Comparison of ENCODE assay signal across 15 cellular contexts in the genomic region with DNA sequence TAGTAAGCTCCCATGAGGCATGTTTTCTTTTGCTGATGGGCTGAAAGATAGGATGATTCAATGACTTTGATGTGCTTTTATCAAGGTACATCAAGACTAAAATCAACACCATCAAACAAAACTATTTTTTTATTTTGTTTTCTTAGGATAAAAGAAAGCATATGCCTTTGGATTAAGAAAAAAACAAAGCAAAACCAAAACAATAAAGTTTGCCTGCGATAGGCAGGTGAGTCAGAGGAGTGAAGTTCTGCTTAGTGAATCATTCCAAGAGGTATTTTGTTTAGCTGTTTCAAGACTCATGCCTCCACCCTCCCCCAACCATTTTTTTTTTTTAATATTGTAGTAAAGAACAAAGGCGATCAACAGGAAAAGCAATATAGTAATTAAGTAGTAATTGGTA.
DNase-seq lines count a peak whose midpoint lies in the region; ATAC-seq and TF ChIP-seq lines count a peak whose summit lies in the region.
"Had no signal": no experiment of that assay in that cellular context is flagged by ENCODE, and none has a peak within 500 bp of the region (broad histone marks: within the 10 kb centered on the region; RNA-seq: fewer than 3 reads in every experiment).

No MANE protein-coding gene starts in this region.

- 28% methylated on average over 2 of the region's 2 CpGs for WGBS in right lobe of liver (ENCODE audit: insufficient coverage, low coverage, low lambda C conversion rate, missing lambda C conversion rate)

- H3K4me1 ChIP-seq in right lobe of liver = peaks cover 0 to 8% (median 0%) of the 10 kb centered on the region in 4 donors

- H3K4me1 Mint-ChIP-seq in naive thymus-derived CD8-positive, alpha-beta T cell = no peaks in the 10 kb centered on the region
- H3K4me1 Mint-ChIP-seq: activated naive CD8-positive, alpha-beta T cell treated with anti-CD3 and anti-CD28 coated beads, Interleukin-2, amount 10 ng/mL, durations not matched to agents 7 days and 5 days; CD4-positive, alpha-beta memory T cell had no signal

- POLR2A ChIA-PET in naive thymus-derived CD8-positive, alpha-beta T cell (lab: Charles Lee) = no interaction called here

- peaks cover 0 to 3% (median 0%) of the 10 kb centered on the region in 9 donors for H3K9me3 Mint-ChIP-seq in naive thymus-derived CD8-positive, alpha-beta T cell
- H3K9me3 Mint-ChIP-seq: activated naive CD8-positive, alpha-beta T cell treated with anti-CD3 and anti-CD28 coated beads, Interleukin-2, amount 10 ng/mL, durations not matched to agents 7 days and 5 days; CD4-positive, alpha-beta memory T cell had no signal

- intact Hi-C loops in right lobe of liver (cut with DNase I) = no loop called here

- H3K27me3 ChIP-seq in brain microvascular endothelial cell (replicated peaks) (no peaks in the 10 kb centered on the region), right lobe of liver (no peaks in the 10 kb centered on the region)

- H3K27ac Mint-ChIP-seq in naive thymus-derived CD8-positive, alpha-beta T cell = no peak overlapping the region
- H3K27ac Mint-ChIP-seq: activated naive CD8-positive, alpha-beta T cell treated with anti-CD3 and anti-CD28 coated beads, Interleukin-2, amount 10 ng/mL, durations not matched to agents 7 days and 5 days; CD4-positive, alpha-beta memory T cell; effector memory CD8-positive, alpha-beta T cell had no signal

- ATAC-seq in right lobe of liver (peak; percentile 66 to 83 (median 68)), HG03354 (IDR thresholded peaks at IDR 0.05; ENCODE audit: poor library complexity, severe bottlenecking, unreplicated experiment) (no peak)
- no peak for ATAC-seq in naive thymus-derived CD8-positive, alpha-beta T cell
- ATAC-seq: effector memory CD8-positive, alpha-beta T cell had no signal

- no peak for TF ChIP-seq POLR2A in right lobe of liver (IDR thresholded peaks at IDR 0.05)

- in situ Hi-C loops in brain microvascular endothelial cell (cut with HindIII; ENCODE audit: low pct_ligation_motif_present, low sequenced_read_pairs) = no loop called here

- no peak for TF ChIP-seq CTCF in brain microvascular endothelial cell (IDR thresholded peaks at IDR 0.05; ENCODE audit: low read depth, low read length, missing control alignments)
- TF ChIP-seq CTCF in right lobe of liver (IDR thresholded peaks at IDR 0.05) = no peak

- no peak overlapping the region for H3K4me3 Mint-ChIP-seq in naive thymus-derived CD8-positive, alpha-beta T cell
- H3K4me3 Mint-ChIP-seq: activated naive CD8-positive, alpha-beta T cell treated with anti-CD3 and anti-CD28 coated beads, Interleukin-2, amount 10 ng/mL, durations not matched to agents 7 days and 5 days; CD4-positive, alpha-beta memory T cell; effector memory CD8-positive, alpha-beta T cell had no signal

- no peaks in the 10 kb centered on the region for H3K9me3 ChIP-seq in right lobe of liver

- no peaks in the 10 kb centered on the region for H3K36me3 Mint-ChIP-seq in naive thymus-derived CD8-positive, alpha-beta T cell
- H3K36me3 Mint-ChIP-seq: activated naive CD8-positive, alpha-beta T cell treated with anti-CD3 and anti-CD28 coated beads, Interleukin-2, amount 10 ng/mL, durations not matched to agents 7 days and 5 days; CD4-positive, alpha-beta memory T cell had no signal

- peaks cover 0 to 6% (median 0%) of the 10 kb centered on the region in 5 donors for H3K27me3 Mint-ChIP-seq in naive thymus-derived CD8-positive, alpha-beta T cell
- H3K27me3 Mint-ChIP-seq: activated naive CD8-positive, alpha-beta T cell treated with anti-CD3 and anti-CD28 coated beads, Interleukin-2, amount 10 ng/mL, durations not matched to agents 7 days and 5 days; CD4-positive, alpha-beta memory T cell; effector memory CD8-positive, alpha-beta T cell had no signal

- H3K27ac ChIP-seq in brain microvascular endothelial cell (no peak overlapping the region), right lobe of liver (peak overlapping the region; percentile 7 to 66 (median 51))

- no peaks in the 10 kb centered on the region for H3K36me3 ChIP-seq in brain microvascular endothelial cell (replicated peaks)
- no peaks in the 10 kb centered on the region for H3K36me3 ChIP-seq in right lobe of liver

- DNase-seq in DMS53 treated with DMSO at 0.1 percent for 48 hours (lab: John Stamatoyannopoulos, UW; ENCODE audit: unreplicated experiment) (peak; percentile 26), M059J (ENCODE audit: low read depth) (peak; percentile 30), brain microvascular endothelial cell (peak; percentile 13), right lobe of liver (no peak), amniotic stem cell (lab: John Stamatoyannopoulos, UW) (no peak), COLO668 (lab: John Stamatoyannopoulos, UW; ENCODE audit: unreplicated experiment) (no peak)
- no peak for DNase-seq in naive thymus-derived CD8-positive, alpha-beta T cell
- DNase-seq: activated naive CD8-positive, alpha-beta T cell treated with anti-CD3 and anti-CD28 coated beads, Interleukin-2, amount 10 ng/mL, durations not matched to agents 7 days and 5 days; CD4-positive, alpha-beta memory T cell; effector memory CD8-positive, alpha-beta T cell; NCI-H1694; OCI-M1; substantia nigra; T1000 had no signal

- no peak overlapping the region for H3K4me3 ChIP-seq in brain microvascular endothelial cell (ENCODE audit: low read depth, low read length)
- peak overlapping the region in 2 of 3 donors; percentile 16 to 36 for H3K4me3 ChIP-seq in right lobe of liver

Comparison
In these comparisons a context has a peak if more than half of its experiments do, and no peak if none do; other contexts are left out.
1. DNase-seq: peak in DMS53 treated with DMSO at 0.1 percent for 48 hours (single experiment), M059J (single experiment) and brain microvascular endothelial cell (single experiment); none in right lobe of liver (0 of 3), amniotic stem cell (single experiment), naive thymus-derived CD8-positive, alpha-beta T cell (0 of 10) and COLO668 (single experiment).
2. ATAC-seq: peak in right lobe of liver (4 of 4); none in naive thymus-derived CD8-positive, alpha-beta T cell (0 of 2) and HG03354 (single experiment).